In the genomic region with DNA sequence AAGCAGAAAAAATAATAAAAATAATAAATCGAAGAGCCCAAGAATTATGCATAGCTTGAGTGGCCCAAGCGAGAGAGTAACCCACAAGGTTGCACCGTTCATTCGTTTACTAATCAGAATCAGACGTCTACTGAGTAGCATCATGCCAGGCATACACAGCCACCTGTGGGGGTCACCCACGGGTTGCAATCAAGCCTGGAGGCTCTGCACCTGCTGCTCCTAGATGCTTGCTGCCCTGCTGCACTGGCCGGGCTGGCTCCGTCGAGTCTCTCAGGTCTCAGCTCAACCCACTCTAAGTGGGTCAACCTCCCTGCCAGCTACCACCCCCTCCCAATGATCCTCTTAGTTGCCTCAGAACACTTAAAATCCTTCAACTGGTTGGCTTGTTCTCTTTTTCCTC, we compare ENCODE assay signal across 1 cellular context.
TF ChIP-seq lines count a peak whose summit lies in the region.

No MANE protein-coding gene starts in this region.

TF ChIP-seq in Ishikawa, 13 proteins besides CTCF, POLR2A, EP300 and RAD21 (continued from another document):
- TF ChIP-seq, protein P1, sequence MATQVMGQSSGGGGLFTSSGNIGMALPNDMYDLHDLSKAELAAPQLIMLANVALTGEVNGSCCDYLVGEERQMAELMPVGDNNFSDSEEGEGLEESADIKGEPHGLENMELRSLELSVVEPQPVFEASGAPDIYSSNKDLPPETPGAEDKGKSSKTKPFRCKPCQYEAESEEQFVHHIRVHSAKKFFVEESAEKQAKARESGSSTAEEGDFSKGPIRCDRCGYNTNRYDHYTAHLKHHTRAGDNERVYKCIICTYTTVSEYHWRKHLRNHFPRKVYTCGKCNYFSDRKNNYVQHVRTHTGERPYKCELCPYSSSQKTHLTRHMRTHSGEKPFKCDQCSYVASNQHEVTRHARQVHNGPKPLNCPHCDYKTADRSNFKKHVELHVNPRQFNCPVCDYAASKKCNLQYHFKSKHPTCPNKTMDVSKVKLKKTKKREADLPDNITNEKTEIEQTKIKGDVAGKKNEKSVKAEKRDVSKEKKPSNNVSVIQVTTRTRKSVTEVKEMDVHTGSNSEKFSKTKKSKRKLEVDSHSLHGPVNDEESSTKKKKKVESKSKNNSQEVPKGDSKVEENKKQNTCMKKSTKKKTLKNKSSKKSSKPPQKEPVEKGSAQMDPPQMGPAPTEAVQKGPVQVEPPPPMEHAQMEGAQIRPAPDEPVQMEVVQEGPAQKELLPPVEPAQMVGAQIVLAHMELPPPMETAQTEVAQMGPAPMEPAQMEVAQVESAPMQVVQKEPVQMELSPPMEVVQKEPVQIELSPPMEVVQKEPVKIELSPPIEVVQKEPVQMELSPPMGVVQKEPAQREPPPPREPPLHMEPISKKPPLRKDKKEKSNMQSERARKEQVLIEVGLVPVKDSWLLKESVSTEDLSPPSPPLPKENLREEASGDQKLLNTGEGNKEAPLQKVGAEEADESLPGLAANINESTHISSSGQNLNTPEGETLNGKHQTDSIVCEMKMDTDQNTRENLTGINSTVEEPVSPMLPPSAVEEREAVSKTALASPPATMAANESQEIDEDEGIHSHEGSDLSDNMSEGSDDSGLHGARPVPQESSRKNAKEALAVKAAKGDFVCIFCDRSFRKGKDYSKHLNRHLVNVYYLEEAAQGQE (IDR thresholded peaks at IDR 0.05; ENCODE audit: low read depth): no peak
- TF ChIP-seq TAF1 (IDR thresholded peaks at IDR 0.05; ENCODE audit: low read depth): no peak
- TF ChIP-seq EGR1 (IDR thresholded peaks at IDR 0.05): no peak
- no peak for TF ChIP-seq FOXM1 (IDR thresholded peaks at IDR 0.05; ENCODE audit: borderline replicate concordance, low read depth)
- TF ChIP-seq, protein P2, sequence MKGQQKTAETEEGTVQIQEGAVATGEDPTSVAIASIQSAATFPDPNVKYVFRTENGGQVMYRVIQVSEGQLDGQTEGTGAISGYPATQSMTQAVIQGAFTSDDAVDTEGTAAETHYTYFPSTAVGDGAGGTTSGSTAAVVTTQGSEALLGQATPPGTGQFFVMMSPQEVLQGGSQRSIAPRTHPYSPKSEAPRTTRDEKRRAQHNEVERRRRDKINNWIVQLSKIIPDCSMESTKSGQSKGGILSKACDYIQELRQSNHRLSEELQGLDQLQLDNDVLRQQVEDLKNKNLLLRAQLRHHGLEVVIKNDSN (IDR thresholded peaks at IDR 0.05): no peak
TF ChIP-seq in Ishikawa: peak in this region for 0.
